18 cellular contexts compared by ENCODE assay signal in genomic region chr21:29306920-29307319, GRCh38. TPM values are rescaled to one million over a fixed set of nuclear protein-coding genes. Genes with fewer than 3 reads are reported as not detected.
A peak's percentile ranks its signal among the peaks of the same experiment; 100 is the strongest.
DNase-seq lines count a peak whose midpoint lies in the region; ATAC-seq and TF ChIP-seq lines count a peak whose summit lies in the region.
"Had no signal": no experiment of that assay in that cellular context is flagged by ENCODE, and none has a peak within 500 bp of the region (broad histone marks: within the 10 kb centered on the region; RNA-seq: fewer than 3 reads in every experiment).

No MANE protein-coding gene starts in this region.

- peaks cover 82% of the 10 kb centered on the region for H3K4me1 Mint-ChIP-seq in activated naive CD4-positive, alpha-beta T cell treated with anti-CD3 and anti-CD28 coated beads, Interleukin-2, amount 50 U/mL, for 24 hours
- H3K4me1 Mint-ChIP-seq in activated T-helper 2 cell treated with anti-CD3 and anti-CD28 coated beads, Interferon-gamma antibody, Interleukin-2, Interleukin-4, amounts not matched to agents 10 μg/mL and 5 μg/mL and 100 μg/mL, durations not matched to agents 14 hours and 24 hours and 36 hours (ENCODE audit: low read depth): peaks cover 48% of the 10 kb centered on the region
- H3K4me1 Mint-ChIP-seq in type B pancreatic cell (ENCODE audit: unreplicated experiment): peaks cover 25% of the 10 kb centered on the region
- H3K4me1 Mint-ChIP-seq in CD4-positive, alpha-beta memory T cell: peaks cover 37 to 65% (median 53%) of the 10 kb centered on the region in 4 donors

- H3K36me3 Mint-ChIP-seq in activated naive CD4-positive, alpha-beta T cell treated with anti-CD3 and anti-CD28 coated beads, Interleukin-2, amount 50 U/mL, for 24 hours: peaks cover 16% of the 10 kb centered on the region
- H3K36me3 Mint-ChIP-seq in activated T-helper 2 cell treated with anti-CD3 and anti-CD28 coated beads, Interferon-gamma antibody, Interleukin-2, Interleukin-4, amounts not matched to agents 10 μg/mL and 5 μg/mL and 100 μg/mL, durations not matched to agents 14 hours and 24 hours and 36 hours (ENCODE audit: low read depth): peaks cover 27% of the 10 kb centered on the region
- H3K36me3 Mint-ChIP-seq in type B pancreatic cell: peaks cover 22% of the 10 kb centered on the region
- peaks cover 4 to 12% of the 10 kb centered on the region in 2 donors for H3K36me3 Mint-ChIP-seq in CD4-positive, alpha-beta memory T cell

- peak overlapping the region; percentile 6 for H3K4me3 Mint-ChIP-seq in activated naive CD4-positive, alpha-beta T cell treated with anti-CD3 and anti-CD28 coated beads, Interleukin-2, amount 50 U/mL, for 24 hours
- no peak overlapping the region for H3K4me3 Mint-ChIP-seq in activated T-helper 2 cell treated with anti-CD3 and anti-CD28 coated beads, Interferon-gamma antibody, Interleukin-2, Interleukin-4, amounts not matched to agents 10 μg/mL and 5 μg/mL and 100 μg/mL, durations not matched to agents 14 hours and 24 hours and 36 hours (ENCODE audit: low read depth)
- H3K4me3 Mint-ChIP-seq in type B pancreatic cell: no peak overlapping the region
- no peak overlapping the region for H3K4me3 Mint-ChIP-seq in CD4-positive, alpha-beta memory T cell
- H3K4me3 Mint-ChIP-seq: brain; CD8-positive, alpha-beta T cell had no signal

- no peak for TF ChIP-seq CTCF in type B pancreatic cell (conservative IDR thresholded peaks at IDR 0.05)

- no peak overlapping the region for H3K4me3 ChIP-seq in CD4-positive, alpha-beta memory T cell (ENCODE audit: low read length in 2 of 2)
- H3K4me3 ChIP-seq: right lobe of liver, thoracic aorta had no signal

- DNase-seq in activated naive CD4-positive, alpha-beta T cell treated with anti-CD3 and anti-CD28 coated beads, Interleukin-2, amount 50 U/mL, for 16 hours: no peak
- no peak for DNase-seq in activated T-helper 2 cell treated with anti-CD3 and anti-CD28 coated beads, Interferon-gamma antibody, Interleukin-2, Interleukin-4, amounts not matched to agents 10 μg/mL and 5 μg/mL and 100 μg/mL, durations not matched to agents 14 hours and 24 hours and 36 hours (ENCODE audit: low spot score)
- DNase-seq in type B pancreatic cell (ENCODE audit: extremely low spot score, unreplicated experiment) (no peak), NCI-H510A (lab: John Stamatoyannopoulos, UW) (no peak)
- no peak for DNase-seq in CD4-positive, alpha-beta memory T cell
- no peak for DNase-seq in activated CD8-positive, alpha-beta memory T cell treated with anti-CD3 and anti-CD28 coated beads, Interleukin-2, amount 50 U/mL, for 4 hours
- DNase-seq: activated naive CD4-positive, alpha-beta T cell; CD8-positive, alpha-beta T cell; NCI-H1105; NCI-H2171 treated with DMSO at 0.1 percent for 48 hours; NK-92 treated with Interleukin-12 subunit alpha and Interleukin-12 subunit beta, amount 100 ng/mL, for 24 hours; right lobe of liver; SW 1271; WERI-Rb-1 had no signal

- H3K4me1 ChIP-seq in CD4-positive, alpha-beta memory T cell (ENCODE audit: insufficient read depth, low read length): peaks cover 29% of the 10 kb centered on the region

- H3K36me3 ChIP-seq in CD4-positive, alpha-beta memory T cell (ENCODE audit: insufficient read depth, low read length): no peaks in the 10 kb centered on the region
- H3K36me3 ChIP-seq: right lobe of liver, thoracic aorta had no signal

- H3K27me3 Mint-ChIP-seq in activated naive CD4-positive, alpha-beta T cell treated with anti-CD3 and anti-CD28 coated beads, Interleukin-2, amount 50 U/mL, for 24 hours: no peaks in the 10 kb centered on the region
- H3K27me3 Mint-ChIP-seq in activated T-helper 2 cell treated with anti-CD3 and anti-CD28 coated beads, Interferon-gamma antibody, Interleukin-2, Interleukin-4, amounts not matched to agents 10 μg/mL and 5 μg/mL and 100 μg/mL, durations not matched to agents 14 hours and 24 hours and 36 hours (ENCODE audit: low read depth): no peaks in the 10 kb centered on the region
- no peaks in the 10 kb centered on the region for H3K27me3 Mint-ChIP-seq in type B pancreatic cell
- H3K27me3 Mint-ChIP-seq in CD4-positive, alpha-beta memory T cell: no peaks in the 10 kb centered on the region
- H3K27me3 Mint-ChIP-seq: brain had no signal

- H3K27me3 ChIP-seq in CD4-positive, alpha-beta memory T cell (ENCODE audit: insufficient read depth, low read length): no peaks in the 10 kb centered on the region
- H3K27me3 ChIP-seq: right lobe of liver had no signal

- POLR2A ChIA-PET in CD4-positive, alpha-beta memory T cell (lab: Charles Lee; ENCODE audit: partially characterized antibody): no interaction called here

- CTCF ChIA-PET in CD4-positive, alpha-beta memory T cell (lab: Charles Lee; ENCODE audit: partially characterized antibody): interaction anchor here (1.4 kb wide), 1 partner anchor 41 kb away, joined by 3 read pairs; no protein-coding TSS in a partner anchor

- H3K27ac Mint-ChIP-seq in activated naive CD4-positive, alpha-beta T cell treated with anti-CD3 and anti-CD28 coated beads, Interleukin-2, amount 50 U/mL, for 24 hours: peak overlapping the region; percentile 46
- peak overlapping the region; percentile 52 for H3K27ac Mint-ChIP-seq in activated T-helper 2 cell treated with anti-CD3 and anti-CD28 coated beads, Interferon-gamma antibody, Interleukin-2, Interleukin-4, amounts not matched to agents 10 μg/mL and 5 μg/mL and 100 μg/mL, durations not matched to agents 14 hours and 24 hours and 36 hours
- peak overlapping the region; percentile 74 for H3K27ac Mint-ChIP-seq in type B pancreatic cell
- H3K27ac Mint-ChIP-seq in CD4-positive, alpha-beta memory T cell: no peak overlapping the region
- H3K27ac Mint-ChIP-seq: brain; CD8-positive, alpha-beta T cell had no signal

- peaks cover 4% of the 10 kb centered on the region for H3K9me3 Mint-ChIP-seq in activated naive CD4-positive, alpha-beta T cell treated with anti-CD3 and anti-CD28 coated beads, Interleukin-2, amount 50 U/mL, for 24 hours
- no peaks in the 10 kb centered on the region for H3K9me3 Mint-ChIP-seq in activated T-helper 2 cell treated with anti-CD3 and anti-CD28 coated beads, Interferon-gamma antibody, Interleukin-2, Interleukin-4, amounts not matched to agents 10 μg/mL and 5 μg/mL and 100 μg/mL, durations not matched to agents 14 hours and 24 hours and 36 hours
- H3K9me3 Mint-ChIP-seq in type B pancreatic cell: no peaks in the 10 kb centered on the region
- no peaks in the 10 kb centered on the region for H3K9me3 Mint-ChIP-seq in CD4-positive, alpha-beta memory T cell
- H3K9me3 Mint-ChIP-seq: CD8-positive, alpha-beta T cell had no signal

- H3K9me3 ChIP-seq in CD4-positive, alpha-beta memory T cell (ENCODE audit: control insufficient read depth in 1 of 2, low read length in 2 of 2): no peaks in the 10 kb centered on the region
- H3K9me3 ChIP-seq: right lobe of liver, thoracic aorta had no signal

- ATAC-seq in HG02798 (IDR thresholded peaks at IDR 0.05; ENCODE audit: poor library complexity, unreplicated experiment): peak; percentile 58
- ATAC-seq: CD8-positive, alpha-beta T cell had no signal

- H3K27ac ChIP-seq in CD4-positive, alpha-beta memory T cell (ENCODE audit: low read depth, low read length): no peak overlapping the region
- H3K27ac ChIP-seq: right lobe of liver, thoracic aorta, WERI-Rb-1 had no signal

- intact Hi-C loops in activated T-helper 2 cell treated with anti-CD3 and anti-CD28 coated beads, Interferon-gamma antibody, Interleukin-2, Interleukin-4, amounts not matched to agents 10 μg/mL and 5 μg/mL and 100 μg/mL, durations not matched to agents 14 hours and 24 hours and 36 hours (cut with micrococcal nuclease): loop anchor here (1.0 to 2.0 kb wide), 2 partner anchors 35 to 74 kb away; no protein-coding TSS in a partner anchor
- intact Hi-C loops in CD4-positive, alpha-beta memory T cell (cut with micrococcal nuclease): no loop called here

RNA-seq across cellular contexts. Expression of gene BACH1, which starts 8.2 kb away (rescaled TPM):
- 35.2 and 37.9 TPM in 2 replicates for total RNA-seq in activated T-helper 2 cell treated with anti-CD3 and anti-CD28 coated beads, Interferon-gamma antibody, Interleukin-2, Interleukin-4, amounts not matched to agents 10 μg/mL and 5 μg/mL and 100 μg/mL, durations not matched to agents 14 hours and 24 hours and 36 hours
- total RNA-seq in type B pancreatic cell (ENCODE audit: low replicate concordance): 90.5 and 121 TPM in 2 replicates
- 10 to 100 TPM; 46.5 to 49.0 TPM for total RNA-seq in CD4-positive, alpha-beta memory T cell
- 10 to 100 TPM; 19.1 to 19.4 TPM for polyA plus RNA-seq in CD4-positive, alpha-beta memory T cell

Comparison
In these comparisons a context has a peak if more than half of its experiments do, and no peak if none do; other contexts are left out.
1. H3K27ac Mint-ChIP-seq: peak in activated naive CD4-positive, alpha-beta T cell treated with anti-CD3 and anti-CD28 coated beads, Interleukin-2, amount 50 U/mL, for 24 hours (single experiment), activated T-helper 2 cell treated with anti-CD3 and anti-CD28 coated beads, Interferon-gamma antibody, Interleukin-2, Interleukin-4, amounts not matched to agents 10 μg/mL and 5 μg/mL and 100 μg/mL, durations not matched to agents 14 hours and 24 hours and 36 hours (single experiment) and type B pancreatic cell (single experiment); none in CD4-positive, alpha-beta memory T cell (0 of 7).